In the genomic region with DNA sequence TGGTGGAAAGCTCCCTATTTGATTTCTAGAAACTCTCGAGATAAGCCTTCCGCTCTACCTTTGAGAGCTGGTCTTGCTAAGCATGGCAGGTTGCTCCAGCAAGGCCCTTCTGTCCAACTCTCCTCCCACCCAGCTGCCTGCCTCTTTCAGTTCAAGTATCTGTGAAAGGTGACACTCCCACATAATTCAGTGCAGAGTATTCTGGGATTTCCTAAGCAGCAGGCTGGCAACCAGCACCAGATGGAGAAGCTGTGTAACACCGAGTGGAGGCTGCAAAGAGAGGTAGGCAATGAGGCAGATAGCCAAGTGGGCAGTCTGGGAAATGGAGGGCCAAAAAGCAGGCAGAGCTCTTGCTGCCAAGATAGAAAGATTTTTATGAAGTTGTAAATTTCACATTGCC, we compare ENCODE assay signal across 17 cellular contexts.
A peak's percentile ranks its signal among the peaks of the same experiment; 100 is the strongest.
DNase-seq lines count a peak whose midpoint lies in the region; ATAC-seq and TF ChIP-seq lines count a peak whose summit lies in the region.
"Had no signal": no experiment of that assay in that cellular context is flagged by ENCODE, and none has a peak within 500 bp of the region (broad histone marks: within the 10 kb centered on the region; RNA-seq: fewer than 3 reads in every experiment).

No MANE protein-coding gene starts in this region.

- DNase-seq in DMS 273 (lab: John Stamatoyannopoulos, UW; ENCODE audit: unreplicated experiment): peak; percentile 99
- DNase-seq in NCI-H1105 (lab: John Stamatoyannopoulos, UW): peak; percentile 51
- peak; percentile 99 for DNase-seq in NCI-H446 treated with DMSO at 0.1 percent for 48 hours (lab: John Stamatoyannopoulos, UW)
- peak in 6 of 10 donors; percentile 10 to 77 (median 57) for DNase-seq in dorsolateral prefrontal cortex
- no peak for DNase-seq in CD4-positive, alpha-beta memory T cell
- no peak for DNase-seq in GM19238 (ENCODE audit: insufficient read length, low spot score)
- DNase-seq in stimulated activated CD4-positive, alpha-beta T cell treated with anti-CD3 and anti-CD28 coated beads, Interleukin-4, amount 100 ng/mL, for 4 hours: no peak
- DNase-seq: Calu3; head of caudate nucleus; stimulated activated CD4-positive, alpha-beta T cell treated with anti-CD3 and anti-CD28 coated beads, Interleukin-4, amount 100 ng/mL, for 24 hours; stimulated activated naive B cell treated with anti-CD40 and anti-IgM and Interleukin-4, amounts not matched to agents 10 μg/mL and 1 μg/mL and 100 μg/mL, for 72 hours; uterus had no signal

- no peak for ATAC-seq in HG03378 (IDR thresholded peaks at IDR 0.05; ENCODE audit: unreplicated experiment)
- ATAC-seq: natural killer cell treated with Interleukin-12 subunit alpha and Interleukin-12 subunit beta and Interleukin-15 and Interleukin-18, amount 100 ng/mL, for 72 hours; sciatic nerve; stimulated activated naive B cell treated with anti-CD40 and anti-IgM and Interleukin-4, amounts not matched to agents 10 μg/mL and 1 μg/mL and 100 μg/mL, for 72 hours had no signal

- H3K9me3 ChIP-seq in CD4-positive, alpha-beta memory T cell (ENCODE audit: control insufficient read depth in 1 of 2, low read length in 2 of 2): no peaks in the 10 kb centered on the region
- H3K9me3 ChIP-seq: SJSA1, uterus had no signal

- no peaks in the 10 kb centered on the region for H3K36me3 ChIP-seq in CD4-positive, alpha-beta memory T cell (ENCODE audit: insufficient read depth, low read length)
- H3K36me3 ChIP-seq: SJSA1, uterus had no signal

- peaks cover 15 to 21% of the 10 kb centered on the region in 2 donors for H3K27me3 Mint-ChIP-seq in CD4-positive, alpha-beta memory T cell

- POLR2A ChIA-PET in CD4-positive, alpha-beta memory T cell (lab: Charles Lee; ENCODE audit: partially characterized antibody): no interaction called here

- no peak overlapping the region for H3K27ac ChIP-seq in dorsolateral prefrontal cortex
- no peak overlapping the region for H3K27ac ChIP-seq in CD4-positive, alpha-beta memory T cell (ENCODE audit: low read depth, low read length)
- H3K27ac ChIP-seq: SJSA1, uterus had no signal

- TF ChIP-seq CTCF in dorsolateral prefrontal cortex (IDR thresholded peaks at IDR 0.05 in 54 of 56, conservative IDR thresholded peaks at IDR 0.05 in 2 of 56; ENCODE audit: low read depth in 1 of 56, partially characterized antibody in 56 of 56): no peak

- H3K4me3 Mint-ChIP-seq in CD4-positive, alpha-beta memory T cell: no peak overlapping the region
- H3K4me3 Mint-ChIP-seq: activated naive CD4-positive, alpha-beta T cell treated with anti-CD3 and anti-CD28 coated beads, Interleukin-2, amount 50 U/mL, for 24 hours; natural killer cell treated with Interleukin-12 subunit alpha and Interleukin-12 subunit beta and Interleukin-15 and Interleukin-18, amount 100 ng/mL, for 72 hours; stimulated activated naive B cell treated with anti-CD40 and anti-IgM and Interleukin-4, amounts not matched to agents 10 μg/mL and 1 μg/mL and 100 μg/mL, for 72 hours had no signal

- H3K27me3 ChIP-seq in dorsolateral prefrontal cortex: no peaks in the 10 kb centered on the region
- no peaks in the 10 kb centered on the region for H3K27me3 ChIP-seq in CD4-positive, alpha-beta memory T cell (ENCODE audit: insufficient read depth, low read length)
- H3K27me3 ChIP-seq: SJSA1, uterus had no signal

- H3K36me3 Mint-ChIP-seq in CD4-positive, alpha-beta memory T cell: no peaks in the 10 kb centered on the region
- H3K36me3 Mint-ChIP-seq: activated naive CD4-positive, alpha-beta T cell treated with anti-CD3 and anti-CD28 coated beads, Interleukin-2, amount 50 U/mL, for 24 hours; natural killer cell treated with Interleukin-12 subunit alpha and Interleukin-12 subunit beta and Interleukin-15 and Interleukin-18, amount 100 ng/mL, for 72 hours; stimulated activated naive B cell treated with anti-CD40 and anti-IgM and Interleukin-4, amounts not matched to agents 10 μg/mL and 1 μg/mL and 100 μg/mL, for 72 hours had no signal

- H3K4me1 ChIP-seq in CD4-positive, alpha-beta memory T cell (ENCODE audit: insufficient read depth, low read length): no peaks in the 10 kb centered on the region
- H3K4me1 ChIP-seq: SJSA1, uterus had no signal

- H3K9me3 Mint-ChIP-seq in CD4-positive, alpha-beta memory T cell: no peaks in the 10 kb centered on the region
- H3K9me3 Mint-ChIP-seq: activated naive CD4-positive, alpha-beta T cell treated with anti-CD3 and anti-CD28 coated beads, Interleukin-2, amount 50 U/mL, for 24 hours; natural killer cell treated with Interleukin-12 subunit alpha and Interleukin-12 subunit beta and Interleukin-15 and Interleukin-18, amount 100 ng/mL, for 72 hours; stimulated activated naive B cell treated with anti-CD40 and anti-IgM and Interleukin-4, amounts not matched to agents 10 μg/mL and 1 μg/mL and 100 μg/mL, for 72 hours had no signal

- H3K4me1 Mint-ChIP-seq in CD4-positive, alpha-beta memory T cell: no peaks in the 10 kb centered on the region
- H3K4me1 Mint-ChIP-seq: activated naive CD4-positive, alpha-beta T cell treated with anti-CD3 and anti-CD28 coated beads, Interleukin-2, amount 50 U/mL, for 24 hours had no signal

- H3K27ac Mint-ChIP-seq in CD4-positive, alpha-beta memory T cell: no peak overlapping the region
- H3K27ac Mint-ChIP-seq: activated naive CD4-positive, alpha-beta T cell treated with anti-CD3 and anti-CD28 coated beads, Interleukin-2, amount 50 U/mL, for 24 hours; natural killer cell treated with Interleukin-12 subunit alpha and Interleukin-12 subunit beta and Interleukin-15 and Interleukin-18, amount 100 ng/mL, for 72 hours; stimulated activated naive B cell treated with anti-CD40 and anti-IgM and Interleukin-4, amounts not matched to agents 10 μg/mL and 1 μg/mL and 100 μg/mL, for 72 hours had no signal

- intact Hi-C loops in dorsolateral prefrontal cortex (cut with DNase I): no loop called here
- intact Hi-C loops in CD4-positive, alpha-beta memory T cell (cut with micrococcal nuclease): no loop called here

- no peak overlapping the region for H3K4me3 ChIP-seq in dorsolateral prefrontal cortex
- H3K4me3 ChIP-seq in CD4-positive, alpha-beta memory T cell (ENCODE audit: low read length in 2 of 2): no peak overlapping the region
- H3K4me3 ChIP-seq: SJSA1, uterus had no signal

- CTCF ChIA-PET in CD4-positive, alpha-beta memory T cell (lab: Charles Lee; ENCODE audit: partially characterized antibody): interaction anchor here (1.5 kb wide), 1 partner anchor 8 kb away, joined by 4 read pairs; no protein-coding TSS in a partner anchor

Comparison
In these comparisons a context has a peak if more than half of its experiments do, and no peak if none do; other contexts are left out.
1. DNase-seq: peak in DMS 273 (single experiment), NCI-H1105 (single experiment), NCI-H446 treated with DMSO at 0.1 percent for 48 hours (single experiment) and dorsolateral prefrontal cortex (6 of 10); none in CD4-positive, alpha-beta memory T cell (0 of 5), GM19238 (single experiment) and stimulated activated CD4-positive, alpha-beta T cell treated with anti-CD3 and anti-CD28 coated beads, Interleukin-4, amount 100 ng/mL, for 4 hours (0 of 2).